Comparison of ENCODE assay signal across 26 cellular contexts in genomic region chr3:195729476-195729875, GRCh38. TPM values are rescaled to one million over a fixed set of nuclear protein-coding genes. Genes with fewer than 3 reads are reported as not detected.
A peak's percentile ranks its signal among the peaks of the same experiment; 100 is the strongest.
DNase-seq lines count a peak whose midpoint lies in the region; ATAC-seq, FAIRE-seq and TF ChIP-seq lines count a peak whose summit lies in the region.
"Had no signal": no experiment of that assay in that cellular context is flagged by ENCODE, and none has a peak within 500 bp of the region (broad histone marks: within the 10 kb centered on the region; RNA-seq: fewer than 3 reads in every experiment).

No MANE protein-coding gene starts in this region.

- H3K36me3 ChIP-seq in K562 (ENCODE audit: control insufficient read depth, insufficient read depth, low read length) (no peaks in the 10 kb centered on the region), lower lobe of right lung (peaks cover 47% of the 10 kb centered on the region), transverse colon (no peaks in the 10 kb centered on the region), upper lobe of right lung (peaks cover 30% of the 10 kb centered on the region)

- peak; percentile 56 for DNase-seq in activated effector memory CD4-positive, alpha-beta T cell treated with anti-CD3 and anti-CD28 coated beads, Interleukin-2, amount 50 U/mL, for 16 hours
- no peak for DNase-seq in activated effector memory CD4-positive, alpha-beta T cell treated with Interleukin-2 at 50 U/mL for 16 hours
- no peak for DNase-seq in K562 (ENCODE audit: extremely low read depth in 1 of 4, low spot score in 3 of 4)
- peak; percentile 44 for DNase-seq in lower lobe of right lung
- no peak for DNase-seq in transverse colon
- no peak for DNase-seq in NCI-H146 (lab: John Stamatoyannopoulos, UW)
- DNase-seq in upper lobe of right lung: no peak
- no peak for DNase-seq in medulla oblongata (ENCODE audit: extremely low spot score)
- DNase-seq: 8988T; CD4-positive, alpha-beta memory T cell; DMS153; KBM-7; NCI-H1092; NCI-H1436; NCI-H1930; NCI-H2171; NCI-H345; NCI-H524; NCI-H82; SIG-M5; SK-N-SH had no signal

- H3K27ac ChIP-seq in K562 (ENCODE audit: extremely low read depth, low read depth, low read length) (no peak overlapping the region), lower lobe of right lung (no peak overlapping the region), transverse colon (peak overlapping the region in 3 of 4 donors; percentile 67 to 82 (median 74)), upper lobe of right lung (no peak overlapping the region)
- H3K27ac ChIP-seq: BLaER1 treated with 17β-estradiol and CSF1 and Interleukin-3, amounts not matched to agents 10 nM and 100 nM had no signal

- H2AFZ ChIP-seq in K562 (ENCODE audit: low read depth, low read length): no peak overlapping the region
- H2AFZ ChIP-seq: GM23338 had no signal

- H3K9me3 ChIP-seq in K562 (replicated peaks; ENCODE audit: control insufficient read depth, insufficient read depth, low read depth, low read length) (no peaks in the 10 kb centered on the region), lower lobe of right lung (no peaks in the 10 kb centered on the region), transverse colon (no peaks in the 10 kb centered on the region), upper lobe of right lung (no peaks in the 10 kb centered on the region)
- H3K9me3 ChIP-seq: BLaER1 treated with 17β-estradiol and CSF1 and Interleukin-3, amounts not matched to agents 10 nM and 100 nM; SK-N-SH had no signal

- WGBS in K562 (ENCODE audit: insufficient coverage, low coverage, missing lambda C conversion rate): 17% methylated on average over 14 of the region's 14 CpGs
- WGBS in transverse colon (ENCODE audit: low coverage in 1 of 2), 2 donors: 87 to 94% methylated on average over 10 to 14 of the region's 14 CpGs

- TF ChIP-seq POLR2A in K562 (conservative IDR thresholded peaks at IDR 0.05) (no peak), transverse colon (IDR thresholded peaks at IDR 0.05) (no peak)

- POLR2A ChIA-PET in K562 (lab: Yijun Ruan, JAX): interaction anchor here (0.6 to 1.3 kb wide), 6 partner anchors 9 to 143 kb away, joined by 3 to 9 read pairs (median 4); partner anchors contain the start of gene MUC20

- no peaks in the 10 kb centered on the region for H3K79me2 ChIP-seq in K562 (ENCODE audit: control insufficient read depth, insufficient read depth, low read length)

- TF ChIP-seq EP300 in K562 (IDR thresholded peaks at IDR 0.05; ENCODE audit: low read length): no peak
- no peak for TF ChIP-seq EP300 in transverse colon (IDR thresholded peaks at IDR 0.05; ENCODE audit: low read depth)

- H3K4me1 ChIP-seq in K562 (replicated peaks in 1 of 2; ENCODE audit: control insufficient read depth in 2 of 2, insufficient read depth in 2 of 2, low read length in 2 of 2) (no peaks in the 10 kb centered on the region; a peak in 1 of 5 replicates), lower lobe of right lung (no peaks in the 10 kb centered on the region), transverse colon (peaks cover 3 to 30% (median 17%) of the 10 kb centered on the region in 4 donors), upper lobe of right lung (no peaks in the 10 kb centered on the region)

- no peak for FAIRE-seq in K562 (lab: Jason Lieb, UNC)
- FAIRE-seq: GM12892, GM18507 had no signal

- H3K4me3 ChIP-seq in K562 (no peak overlapping the region), lower lobe of right lung (no peak overlapping the region), transverse colon (no peak overlapping the region), upper lobe of right lung (no peak overlapping the region)
- H3K4me3 ChIP-seq: BLaER1 treated with 17β-estradiol and CSF1 and Interleukin-3, amounts not matched to agents 10 nM and 100 nM; GM23338 had no signal

- no peaks in the 10 kb centered on the region for H3K9me1 ChIP-seq in K562 (ENCODE audit: control insufficient read depth, insufficient read depth, low read length)

- H3K27me3 ChIP-seq in K562 (ENCODE audit: control insufficient read depth in 2 of 2, insufficient read depth in 2 of 2, low read length in 2 of 2): peaks cover 25 to 52% of the 10 kb centered on the region in 2 experiments
- H3K27me3 ChIP-seq in lower lobe of right lung (ENCODE audit: low read depth): no peaks in the 10 kb centered on the region
- no peaks in the 10 kb centered on the region for H3K27me3 ChIP-seq in transverse colon
- H3K27me3 ChIP-seq in upper lobe of right lung: no peaks in the 10 kb centered on the region
- H3K27me3 ChIP-seq: BLaER1 treated with 17β-estradiol and CSF1 and Interleukin-3, amounts not matched to agents 10 nM and 100 nM had no signal

- ATAC-seq in K562 (no peak), lower lobe of right lung (no peak), upper lobe of right lung (no peak)
- ATAC-seq: GM23338, Panc1 had no signal

- no peak for TF ChIP-seq RAD21 in K562 (CRISPR knock-in tag; conservative IDR thresholded peaks at IDR 0.05 in 1 of 2, IDR thresholded peaks at IDR 0.05 in 1 of 2)

- in situ Hi-C loops in K562 (cut with MboI) (no loop called here), transverse colon (cut with MboI; ENCODE audit: low pct_ligation_motif_present in 1 of 4, low pct_unique_long_range_greater_than_20kb in 1 of 4, low sequenced_read_pairs in 3 of 4) (loop anchor here in 3 of 4 donors (5.0 to 25.0 kb wide), 4 partner anchors 112 to 483 kb away; partner anchors contain the start of genes SLC51A (in 1 of the 3) and ZDHHC19 (in 1 of the 3))

- BruUV-seq in K562 (replicated peaks; lab: Mats Ljungman, UMichigan): no TSS peak

- H3K9ac ChIP-seq in K562 (ENCODE audit: insufficient read depth in 1 of 2, low read depth in 2 of 2, low read length in 2 of 2): peak overlapping the region in 1 of 2 experiments; percentile 1; a peak in 1 of 4 replicates
- H3K9ac ChIP-seq: BLaER1 treated with 17β-estradiol and CSF1 and Interleukin-3, amounts not matched to agents 10 nM and 100 nM; SK-N-SH had no signal

- intact Hi-C loops in K562 (cut with micrococcal nuclease) (no loop called here), lower lobe of right lung (cut with DNase I) (no loop called here), transverse colon (cut with DNase I; ENCODE audit: low total_unique reads) (no loop called here), upper lobe of right lung (cut with DNase I) (no loop called here)

- TF ChIP-seq CTCF in K562 (IDR thresholded peaks at IDR 0.05 in 2 of 3, conservative IDR thresholded peaks at IDR 0.05 in 1 of 3; ENCODE audit: insufficient read depth in 2 of 3, low read depth in 1 of 3, low read length in 3 of 3) (no peak), lower lobe of right lung (IDR thresholded peaks at IDR 0.05) (no peak), transverse colon (IDR thresholded peaks at IDR 0.05) (no peak), upper lobe of right lung (IDR thresholded peaks at IDR 0.05) (no peak)

- CTCF ChIA-PET in K562 (lab: Yijun Ruan, JAX; ENCODE audit: low intra/inter-chr PET ratio): interaction anchor here (0.7 to 0.9 kb wide), 2 partner anchors 15 kb away, joined by 3 to 5 read pairs; no protein-coding TSS in a partner anchor

- no peak overlapping the region for H3K4me2 ChIP-seq in K562 (ENCODE audit: insufficient read depth, low read length)
- H3K4me2 ChIP-seq: BLaER1 treated with 17β-estradiol and CSF1 and Interleukin-3, amounts not matched to agents 10 nM and 100 nM; GM23338; SK-N-SH had no signal

- no peaks in the 10 kb centered on the region for H4K20me1 ChIP-seq in K562 (replicated peaks; ENCODE audit: control insufficient read depth, insufficient read depth, low read length)

TF ChIP-seq in K562, 482 proteins besides CTCF, POLR2A, EP300 and RAD21:
- TF ChIP-seq CBFB (CRISPR knock-in tag; IDR thresholded peaks at IDR 0.05) (0 out of 2 replicates have a peak, but pooled peaks have one; percentile 46), GATAD2B (IDR thresholded peaks at IDR 0.05; ENCODE audit: borderline replicate concordance) (no peak)
TF ChIP-seq in K562: peak in this region for 1.

RNA-seq across cellular contexts. Expression of gene MUC20, which starts 8.7 kb away (rescaled TPM):
- 0.51 and 0.63 TPM in 2 replicates for total RNA-seq in K562 (2011; cell fraction: chromatin; rRNA removed; ENCODE audit: low replicate concordance)
- total RNA-seq in K562 (2011; cell fraction: nucleolus; rRNA removed): 0.17 and 0.39 TPM in 2 replicates
- total RNA-seq in K562 (2011; cell fraction: nucleoplasm; rRNA removed): not detected in 2 replicates
- total RNA-seq in K562 (2014; rRNA removed) (not detected in 2 replicates), K562 (2014; rRNA removed; fragmentation: Illumina TruSeq; extraction: Trizol) (not detected in 2 replicates), K562 (2015; rRNA removed; fragmentation: Illumina TruSeq; extraction: Trizol) (0.18 TPM in 1 of 2 replicates, not detected in the other), K562 (2021) (0.16 and 0.25 TPM in 2 replicates), lower lobe of right lung (14.3 TPM), transverse colon (100 to 1,000 TPM in 3 of 4 donors, 10 to 100 TPM in 1; 65.9 to 321 (median 131) TPM), upper lobe of right lung (14.7 TPM)
- polyA plus RNA-seq in K562 (2011; rRNA removed) (0.11 and 0.15 TPM in 2 replicates), K562 (2014; fragmentation: Illumina TruSeq; extraction: Trizol) (0.15 and 0.44 TPM in 2 replicates), K562 (2014; fragmentation: Nextera tagmentation; extraction: Ambion mirVana) (under 1 TPM in 1 of 2 experiments, not detected in 1; 0.03 TPM), K562 (2014; rRNA removed) (0.22 and 0.23 TPM in 2 replicates)
- polyA plus RNA-seq in K562 (2011; cell fraction: cytosol; rRNA removed): 0.09 and 0.12 TPM in 2 replicates
- 0.41 and 0.63 TPM in 2 replicates for polyA plus RNA-seq in K562 (2011; cell fraction: nucleus; rRNA removed)
- 0.22 and 1.2 TPM in 2 replicates for polyA plus RNA-seq in K562 (2012)
- not detected in 2 replicates for polyA minus RNA-seq in K562 (2011; rRNA and poly(A)+ RNA removed)
- polyA minus RNA-seq in K562 (2011; cell fraction: cytosol; rRNA and poly(A)+ RNA removed): not detected in 2 replicates
- polyA minus RNA-seq in K562 (2011; cell fraction: nucleus; rRNA and poly(A)+ RNA removed): not detected in 2 replicates
- total RNA-seq: GM23338 had no signal

Comparison
In these comparisons a context has a peak if more than half of its experiments do, and no peak if none do; other contexts are left out.
1. DNase-seq: peak in activated effector memory CD4-positive, alpha-beta T cell treated with anti-CD3 and anti-CD28 coated beads, Interleukin-2, amount 50 U/mL, for 16 hours (single experiment) and lower lobe of right lung (single experiment); none in activated effector memory CD4-positive, alpha-beta T cell treated with Interleukin-2 at 50 U/mL for 16 hours (single experiment), K562 (0 of 4), transverse colon (single experiment), NCI-H146 (single experiment), upper lobe of right lung (single experiment) and medulla oblongata (single experiment).
2. H3K27ac ChIP-seq: peak in transverse colon (3 of 4); none in K562 (single experiment), lower lobe of right lung (single experiment) and upper lobe of right lung (single experiment).